ENCODE assay signal across 13 cellular contexts in genomic region chr15:83053151-83053550, GRCh38. TPM values are rescaled to one million over a fixed set of nuclear protein-coding genes. Genes with fewer than 3 reads are reported as not detected.
DNase-seq lines count a peak whose midpoint lies in the region; ATAC-seq, FAIRE-seq and TF ChIP-seq lines count a peak whose summit lies in the region.
"Had no signal": no experiment of that assay in that cellular context is flagged by ENCODE, and none has a peak within 500 bp of the region (broad histone marks: within the 10 kb centered on the region; RNA-seq: fewer than 3 reads in every experiment).

No MANE protein-coding gene starts in this region.

- no peaks in the 10 kb centered on the region for H3K27me3 Mint-ChIP-seq in nephron progenitor cell (ENCODE audit: low read depth, poor library complexity)

- H3K27me3 ChIP-seq in brain microvascular endothelial cell (replicated peaks) (no peaks in the 10 kb centered on the region), HepG2 (ENCODE audit: control insufficient read depth in 1 of 2, insufficient read depth in 2 of 2, low read length in 2 of 2) (no peaks in the 10 kb centered on the region; a peak in 1 of 5 replicates)
- H3K27me3 ChIP-seq: BLaER1 treated with 17β-estradiol and CSF1 and Interleukin-3, amounts not matched to agents 10 nM and 100 nM had no signal

- TF ChIP-seq RAD21 in HepG2 (CRISPR knock-in tag; IDR thresholded peaks at IDR 0.05) = no peak

- H3K27ac ChIP-seq in brain microvascular endothelial cell = peak overlapping the region; percentile 36
- no peak overlapping the region for H3K27ac ChIP-seq in HepG2 (ENCODE audit: extremely low read length, insufficient read depth, low read length)
- H3K27ac ChIP-seq: parathyroid adenoma had no signal

- peak; percentile 56 for DNase-seq in AG04449 (ENCODE audit: low read depth, low spot score)
- peak; percentile 89 for DNase-seq in HT1080 (ENCODE audit: low read depth)
- DNase-seq in brain microvascular endothelial cell = peak; percentile 44
- no peak for DNase-seq in HepG2 (ENCODE audit: low spot score)
- no peak for DNase-seq in HK-2 (ENCODE audit: unreplicated experiment)
- DNase-seq in occipital lobe (lab: John Stamatoyannopoulos, UW) = no peak
- no peak for DNase-seq in nephron progenitor cell
- DNase-seq in head of caudate nucleus = no peak
- DNase-seq: KG1, NCI-H526 treated with DMSO at 0.1 percent for 48 hours had no signal

- peaks cover 4% of the 10 kb centered on the region; the same call in 1 of the 2 replicates for H4K20me1 ChIP-seq in HepG2 (ENCODE audit: insufficient read depth, low read length)

- H3K27ac Mint-ChIP-seq in nephron progenitor cell = no peak overlapping the region
- H3K27ac Mint-ChIP-seq: T-helper 1 cell treated with Interleukin-12 subunit alpha and Interleukin-12 subunit beta and Interleukin-4 antibody, amounts not matched to agents 30 μg/mL and 1 μg/mL, for 36 hours had no signal

- TSS peak; percentile 5 for BruUV-seq in HepG2 (replicated peaks; lab: Mats Ljungman, UMichigan)

- intact Hi-C loops in HepG2 (cut with micrococcal nuclease; ENCODE audit: unreplicated experiment) = no loop called here
- intact Hi-C loops in head of caudate nucleus (cut with DNase I) = no loop called here

- H3K4me1 ChIP-seq in HepG2 (ENCODE audit: insufficient read depth, low read length) = no peaks in the 10 kb centered on the region
- H3K4me1 ChIP-seq: parathyroid adenoma had no signal

- H3K4me2 ChIP-seq in HepG2 (ENCODE audit: low read depth, low read length) = no peak overlapping the region

- peaks cover 22% of the 10 kb centered on the region for H3K36me3 ChIP-seq in brain microvascular endothelial cell (replicated peaks)
- H3K36me3 ChIP-seq in HepG2 (replicated peaks in 1 of 2; ENCODE audit: control insufficient read depth in 1 of 2, insufficient read depth in 2 of 2, low read length in 2 of 2) = peaks cover 7 to 70% of the 10 kb centered on the region in 2 experiments

- peaks cover 14% of the 10 kb centered on the region for H3K79me2 ChIP-seq in HepG2 (ENCODE audit: insufficient read depth, low read length)

- H3K4me1 Mint-ChIP-seq in nephron progenitor cell = no peaks in the 10 kb centered on the region

- in situ Hi-C loops in brain microvascular endothelial cell (cut with HindIII; ENCODE audit: low pct_ligation_motif_present, low sequenced_read_pairs) (no loop called here), HepG2 (cut with HindIII; ENCODE audit: extremely low pct_ligation_motif_present, low pct_unique_long_range_greater_than_20kb) (no loop called here)

- no peaks in the 10 kb centered on the region for H3K9me3 ChIP-seq in HepG2 (ENCODE audit: low read length)
- H3K9me3 ChIP-seq: BLaER1 treated with 17β-estradiol and CSF1 and Interleukin-3, amounts not matched to agents 10 nM and 100 nM had no signal

- CTCF ChIA-PET in AG04449 (lab: Yijun Ruan, JAX) = interaction anchor here (1.0 kb wide), 1 partner anchor 42 kb away, joined by 3 read pairs; the partner anchor contains the start of gene C15orf40
- CTCF ChIA-PET in HepG2 (lab: Yijun Ruan, JAX; ENCODE audit: low intra/inter-chr PET ratio, low total read pairs) = no interaction called here

- TF ChIP-seq EP300 in HepG2 (IDR thresholded peaks at IDR 0.05; ENCODE audit: low read depth in 2 of 2, low read length in 2 of 2) (no peak), HepG2 (CRISPR knock-in tag; IDR thresholded peaks at IDR 0.05; ENCODE audit: borderline replicate concordance) (no peak)

- no peak for TF ChIP-seq POLR2A in HepG2 (IDR thresholded peaks at IDR 0.05; ENCODE audit: insufficient read depth in 1 of 2, low read depth in 2 of 2, low read length in 2 of 2)

- H2AFZ ChIP-seq in HepG2 (ENCODE audit: low read length) = no peak overlapping the region
- H2AFZ ChIP-seq: parathyroid adenoma had no signal

- no peak overlapping the region for H3K9ac ChIP-seq in HepG2 (ENCODE audit: insufficient read depth, low read depth, low read length)
- H3K9ac ChIP-seq: parathyroid adenoma had no signal

- H3K9me3 Mint-ChIP-seq in nephron progenitor cell = no peaks in the 10 kb centered on the region
- H3K9me3 Mint-ChIP-seq: T-helper 1 cell treated with Interleukin-12 subunit alpha and Interleukin-12 subunit beta and Interleukin-4 antibody, amounts not matched to agents 30 μg/mL and 1 μg/mL, for 36 hours had no signal

- TF ChIP-seq CTCF in AG04449 (IDR thresholded peaks at IDR 0.05; ENCODE audit: insufficient read depth, low read length, missing control alignments) = no peak
- TF ChIP-seq CTCF in brain microvascular endothelial cell (IDR thresholded peaks at IDR 0.05; ENCODE audit: low read depth, low read length, missing control alignments) = no peak
- TF ChIP-seq CTCF in HepG2 (CRISPR knock-in tag; IDR thresholded peaks at IDR 0.05) = no peak
- no peak for TF ChIP-seq CTCF in nephron progenitor cell (IDR thresholded peaks at IDR 0.05)

- no peak for ATAC-seq in HepG2

- H3K36me3 Mint-ChIP-seq in nephron progenitor cell (ENCODE audit: low read depth) = peaks cover 56% of the 10 kb centered on the region

- POLR2A ChIA-PET in AG04449 (lab: Yijun Ruan, JAX) (no interaction called here), HepG2 (lab: Yijun Ruan, JAX) (no interaction called here)

- no peak for FAIRE-seq in HepG2 (lab: Jason Lieb, UNC)

- H3K4me3 ChIP-seq in AG04449 (ENCODE audit: low read depth, low read length) (no peak overlapping the region), brain microvascular endothelial cell (ENCODE audit: low read depth, low read length) (no peak overlapping the region), HepG2 (replicated peaks in 1 of 3; ENCODE audit: insufficient read depth in 1 of 3, low read depth in 2 of 3, low read length in 3 of 3) (no peak overlapping the region)
- H3K4me3 ChIP-seq: BLaER1 treated with 17β-estradiol and CSF1 and Interleukin-3, amounts not matched to agents 10 nM and 100 nM had no signal

- no peak overlapping the region for H3K4me3 Mint-ChIP-seq in nephron progenitor cell
- H3K4me3 Mint-ChIP-seq: T-helper 1 cell treated with Interleukin-12 subunit alpha and Interleukin-12 subunit beta and Interleukin-4 antibody, amounts not matched to agents 30 μg/mL and 1 μg/mL, for 36 hours had no signal

RNA-seq across cellular contexts. Expression of gene BTBD1, which starts 13.9 kb away (rescaled TPM):
- 95.0 and 108 TPM in 2 replicates for total RNA-seq in HT1080 (2014; rRNA removed; shearing (Covaris generic))
- polyA plus RNA-seq in HT1080 (2015; cell fraction: cytosol; rRNA removed) = 69.4 and 80.1 TPM in 2 replicates
- polyA plus RNA-seq in HT1080 (2015; cell fraction: nucleus; rRNA removed) = 41.2 and 46.9 TPM in 2 replicates
- total RNA-seq in HepG2 (2016; rRNA removed; fragmentation: Illumina TruSeq; extraction: Trizol) = 53.9 and 73.8 TPM in 2 replicates
- total RNA-seq in HepG2 (2016; cell fraction: cytosol; rRNA removed; fragmentation: Illumina TruSeq; extraction: Trizol; ENCODE audit: low read depth) = 13.6 and 15.2 TPM in 2 replicates
- total RNA-seq in HepG2 (2016; cell fraction: insoluble cytoplasmic fraction; rRNA removed; fragmentation: Illumina TruSeq; extraction: Trizol) = 53.8 and 73.4 TPM in 2 replicates
- 46.1 and 47.0 TPM in 2 replicates for total RNA-seq in HepG2 (2016; cell fraction: membrane; rRNA removed; fragmentation: Illumina TruSeq; extraction: Trizol)
- 30.5 and 36.6 TPM in 2 replicates for total RNA-seq in HepG2 (2016; cell fraction: nucleus; rRNA removed; fragmentation: Illumina TruSeq; extraction: Trizol)
- polyA plus RNA-seq in HepG2 (2011; rRNA removed) = 29.3 and 32.1 TPM in 2 replicates
- 15.5 and 22.7 TPM in 2 replicates for polyA plus RNA-seq in HepG2 (2011; cell fraction: cytosol; rRNA removed)
- 16.1 and 16.9 TPM in 2 replicates for polyA plus RNA-seq in HepG2 (2011; cell fraction: nucleus; rRNA removed)
- polyA plus RNA-seq in HepG2 (2012) = 29.1 and 30.1 TPM in 2 replicates
- polyA plus RNA-seq in HepG2 (2016; cell fraction: cytosol; fragmentation: Illumina TruSeq; extraction: Trizol; ENCODE audit: low read depth) = 8.4 and 9.7 TPM in 2 replicates
- polyA plus RNA-seq in HepG2 (2016; cell fraction: insoluble cytoplasmic fraction; fragmentation: Illumina TruSeq; extraction: Trizol; ENCODE audit: low read depth) = 64.4 and 68.4 TPM in 2 replicates
- 26.9 and 28.8 TPM in 2 replicates for polyA plus RNA-seq in HepG2 (2016; cell fraction: membrane; fragmentation: Illumina TruSeq; extraction: Trizol; ENCODE audit: low read depth)
- polyA plus RNA-seq in HepG2 (2016; cell fraction: nucleus; fragmentation: Illumina TruSeq; extraction: Trizol; ENCODE audit: insufficient read depth, low read depth) = 37.4 and 40.1 TPM in 2 replicates
- polyA minus RNA-seq in HepG2 (2011; rRNA and poly(A)+ RNA removed; ENCODE audit: low replicate concordance) = 24.0 and 76.6 TPM in 2 replicates
- 36.8 and 38.1 TPM in 2 replicates for polyA minus RNA-seq in HepG2 (2011; cell fraction: cytosol; rRNA and poly(A)+ RNA removed)
- 38.5 and 46.7 TPM in 2 replicates for polyA minus RNA-seq in HepG2 (2011; cell fraction: nucleus; rRNA and poly(A)+ RNA removed)
- 150 TPM for total RNA-seq in occipital lobe

RNA-seq across cellular contexts. Expression of gene C15orf40, which starts 41.7 kb away (rescaled TPM):
- total RNA-seq in HT1080 (2014; rRNA removed; shearing (Covaris generic)) = 47.0 and 58.0 TPM in 2 replicates
- 29.9 and 45.5 TPM in 2 replicates for polyA plus RNA-seq in HT1080 (2015; cell fraction: cytosol; rRNA removed)
- 15.2 and 21.2 TPM in 2 replicates for polyA plus RNA-seq in HT1080 (2015; cell fraction: nucleus; rRNA removed)
- total RNA-seq in HepG2 (2016; rRNA removed; fragmentation: Illumina TruSeq; extraction: Trizol) (24.0 and 25.5 TPM in 2 replicates), occipital lobe (18.6 TPM)
- 30.8 and 39.8 TPM in 2 replicates for total RNA-seq in HepG2 (2016; cell fraction: cytosol; rRNA removed; fragmentation: Illumina TruSeq; extraction: Trizol; ENCODE audit: low read depth)
- total RNA-seq in HepG2 (2016; cell fraction: insoluble cytoplasmic fraction; rRNA removed; fragmentation: Illumina TruSeq; extraction: Trizol) = 25.7 and 25.9 TPM in 2 replicates
- 36.4 and 42.2 TPM in 2 replicates for total RNA-seq in HepG2 (2016; cell fraction: membrane; rRNA removed; fragmentation: Illumina TruSeq; extraction: Trizol)
- total RNA-seq in HepG2 (2016; cell fraction: nucleus; rRNA removed; fragmentation: Illumina TruSeq; extraction: Trizol) = 13.1 and 15.9 TPM in 2 replicates
- 26.3 and 31.7 TPM in 2 replicates for polyA plus RNA-seq in HepG2 (2011; rRNA removed)
- polyA plus RNA-seq in HepG2 (2011; cell fraction: cytosol; rRNA removed) = 23.2 and 25.9 TPM in 2 replicates
- polyA plus RNA-seq in HepG2 (2011; cell fraction: nucleus; rRNA removed) = 12.8 and 15.4 TPM in 2 replicates
- polyA plus RNA-seq in HepG2 (2012) = 17.2 and 19.2 TPM in 2 replicates
- 44.3 and 51.0 TPM in 2 replicates for polyA plus RNA-seq in HepG2 (2016; cell fraction: cytosol; fragmentation: Illumina TruSeq; extraction: Trizol; ENCODE audit: low read depth)
- polyA plus RNA-seq in HepG2 (2016; cell fraction: insoluble cytoplasmic fraction; fragmentation: Illumina TruSeq; extraction: Trizol; ENCODE audit: low read depth) = 28.8 and 33.4 TPM in 2 replicates
- 35.5 and 38.7 TPM in 2 replicates for polyA plus RNA-seq in HepG2 (2016; cell fraction: membrane; fragmentation: Illumina TruSeq; extraction: Trizol; ENCODE audit: low read depth)
- 22.3 and 28.3 TPM in 2 replicates for polyA plus RNA-seq in HepG2 (2016; cell fraction: nucleus; fragmentation: Illumina TruSeq; extraction: Trizol; ENCODE audit: insufficient read depth, low read depth)
- 27.9 and 55.6 TPM in 2 replicates for polyA minus RNA-seq in HepG2 (2011; rRNA and poly(A)+ RNA removed; ENCODE audit: low replicate concordance)
- 4.3 and 8.2 TPM in 2 replicates for polyA minus RNA-seq in HepG2 (2011; cell fraction: cytosol; rRNA and poly(A)+ RNA removed)
- 32.2 TPM in 2 replicates for polyA minus RNA-seq in HepG2 (2011; cell fraction: nucleus; rRNA and poly(A)+ RNA removed)

RNA-seq across cellular contexts. Expression of gene TM6SF1, which starts 54.3 kb away (rescaled TPM):
- not detected in 2 replicates for total RNA-seq in HT1080 (2014; rRNA removed; shearing (Covaris generic))
- 0.63 and 1.1 TPM in 2 replicates for polyA plus RNA-seq in HT1080 (2015; cell fraction: cytosol; rRNA removed)
- 0.54 and 0.61 TPM in 2 replicates for polyA plus RNA-seq in HT1080 (2015; cell fraction: nucleus; rRNA removed)
- total RNA-seq in HepG2 (2016; rRNA removed; fragmentation: Illumina TruSeq; extraction: Trizol) = not detected in 2 replicates
- not detected in 2 replicates for total RNA-seq in HepG2 (2016; cell fraction: cytosol; rRNA removed; fragmentation: Illumina TruSeq; extraction: Trizol; ENCODE audit: low read depth)
- not detected in 2 replicates for total RNA-seq in HepG2 (2016; cell fraction: insoluble cytoplasmic fraction; rRNA removed; fragmentation: Illumina TruSeq; extraction: Trizol)
- not detected in 2 replicates for total RNA-seq in HepG2 (2016; cell fraction: membrane; rRNA removed; fragmentation: Illumina TruSeq; extraction: Trizol)
- not detected in 2 replicates for total RNA-seq in HepG2 (2016; cell fraction: nucleus; rRNA removed; fragmentation: Illumina TruSeq; extraction: Trizol)
- not detected in 2 replicates for polyA plus RNA-seq in HepG2 (2011; rRNA removed)
- polyA plus RNA-seq in HepG2 (2011; cell fraction: cytosol; rRNA removed) = not detected in 2 replicates
- not detected in 2 replicates for polyA plus RNA-seq in HepG2 (2011; cell fraction: nucleus; rRNA removed)
- polyA plus RNA-seq in HepG2 (2012) = not detected in 2 replicates
- not detected in 2 replicates for polyA plus RNA-seq in HepG2 (2016; cell fraction: cytosol; fragmentation: Illumina TruSeq; extraction: Trizol; ENCODE audit: low read depth)
- not detected in 2 replicates for polyA plus RNA-seq in HepG2 (2016; cell fraction: insoluble cytoplasmic fraction; fragmentation: Illumina TruSeq; extraction: Trizol; ENCODE audit: low read depth)
- polyA plus RNA-seq in HepG2 (2016; cell fraction: membrane; fragmentation: Illumina TruSeq; extraction: Trizol; ENCODE audit: low read depth) = not detected in 2 replicates
- not detected in 2 replicates for polyA plus RNA-seq in HepG2 (2016; cell fraction: nucleus; fragmentation: Illumina TruSeq; extraction: Trizol; ENCODE audit: insufficient read depth, low read depth)
- not detected in 2 replicates for polyA minus RNA-seq in HepG2 (2011; rRNA and poly(A)+ RNA removed; ENCODE audit: low replicate concordance)
- polyA minus RNA-seq in HepG2 (2011; cell fraction: cytosol; rRNA and poly(A)+ RNA removed) = not detected in 2 replicates
- not detected in 2 replicates for polyA minus RNA-seq in HepG2 (2011; cell fraction: nucleus; rRNA and poly(A)+ RNA removed)
- total RNA-seq in occipital lobe = 20.1 TPM

Comparison
In these comparisons a context has a peak if more than half of its experiments do, and no peak if none do; other contexts are left out.
1. DNase-seq: peak in AG04449 (single experiment), HT1080 (single experiment) and brain microvascular endothelial cell (single experiment); none in HepG2 (single experiment), HK-2 (single experiment), occipital lobe (single experiment), nephron progenitor cell (single experiment) and head of caudate nucleus (0 of 42).
2. RNA of gene TM6SF1, which starts 54.3 kb away (total RNA-seq): 20.1 TPM in occipital lobe (single experiment); not detected in HT1080 and not detected in HepG2; every median in the first group is over 10 times any median in the second.